Comparison of ENCODE assay signal across 10 cellular contexts in the genomic region with DNA sequence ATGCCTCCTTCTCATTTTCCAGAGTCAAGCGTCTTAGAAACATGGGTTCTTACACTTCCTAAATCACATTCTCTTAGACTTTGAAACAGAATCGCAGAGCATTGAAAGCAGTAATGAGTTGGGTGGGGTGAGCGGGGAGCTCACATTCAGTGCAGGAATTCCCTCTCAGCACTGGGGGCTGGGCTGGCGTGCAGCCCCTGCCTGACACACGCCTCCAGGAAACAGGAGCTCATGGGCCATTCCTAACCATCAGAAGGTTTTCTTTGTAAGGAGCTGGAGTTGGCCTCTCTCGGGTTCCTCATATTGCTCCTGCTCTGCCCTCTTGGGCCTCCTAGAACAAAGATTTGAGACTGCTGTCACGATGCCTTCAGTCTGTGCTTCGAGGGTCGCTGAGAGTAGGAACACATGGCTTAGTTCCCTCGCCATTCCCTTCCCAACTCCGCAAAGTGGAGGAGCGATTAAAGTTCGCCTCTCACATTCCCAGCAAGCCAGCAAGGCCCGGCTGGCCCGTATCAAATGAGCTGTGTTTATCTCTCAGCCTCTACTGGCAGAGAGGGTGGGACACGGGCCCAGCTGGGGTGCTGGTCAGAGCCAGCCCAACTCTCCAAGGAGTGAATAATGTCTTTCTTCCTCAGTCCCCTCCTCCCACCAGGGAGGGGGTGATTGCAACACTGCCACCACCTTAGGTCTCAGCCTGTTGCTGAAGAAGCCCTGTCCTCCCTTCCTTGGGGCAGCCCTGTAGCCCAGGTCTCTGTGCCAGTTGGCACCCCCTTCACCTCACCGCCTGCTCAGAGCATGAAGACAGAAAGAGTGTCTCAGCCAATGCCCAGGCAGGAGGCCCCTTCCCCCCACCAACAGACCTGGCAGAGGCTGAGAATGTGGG. TPM values are rescaled to one million over a fixed set of nuclear protein-coding genes. Genes with fewer than 3 reads are reported as not detected.
DNase-seq lines count a peak whose midpoint lies in the region; ATAC-seq and TF ChIP-seq lines count a peak whose summit lies in the region.
"Had no signal": no experiment of that assay in that cellular context is flagged by ENCODE, and none has a peak within 500 bp of the region (broad histone marks: within the 10 kb centered on the region; RNA-seq: fewer than 3 reads in every experiment).

No MANE protein-coding gene starts in this region.

- no peak for TF ChIP-seq CTCF in choroid plexus epithelial cell (conservative IDR thresholded peaks at IDR 0.05; ENCODE audit: low read depth, low read length)

- ATAC-seq in HG03159 (IDR thresholded peaks at IDR 0.05; ENCODE audit: unreplicated experiment) = no peak
- no peak for ATAC-seq in activated CD4-positive, CD25-positive, alpha-beta regulatory T cell treated with anti-CD3 and anti-CD28 coated beads, Interleukin-2, amount 50 U/mL, for 24 hours

- in situ Hi-C loops in G401 (cut with HindIII; ENCODE audit: low sequenced_read_pairs) = no loop called here

- intact Hi-C loops in posterior vena cava (cut with DNase I) = loop anchor here (10.0 kb wide), 2 partner anchors 106 to 256 kb away; a partner anchor contains a TSS

- DNase-seq in G401 (ENCODE audit: low spot score) (peak; percentile 77), choroid plexus epithelial cell (ENCODE audit: low read depth) (peak; percentile 30), inferior parietal cortex (ENCODE audit: extremely low spot score) (peak; percentile 52), posterior vena cava (ENCODE audit: low spot score) (peak; percentile 89), NCI-H1694 (lab: John Stamatoyannopoulos, UW) (no peak), NCI-H226 (no peak)
- DNase-seq: NCI-H748 treated with DMSO at 0.1 percent for 48 hours, small intestine had no signal

- H3K4me3 ChIP-seq in choroid plexus epithelial cell (ENCODE audit: low read depth, low read length) = no peak overlapping the region

RNA-seq across cellular contexts. Expression of a gene that starts 10.4 kb away (rescaled TPM):
- not detected in 2 replicates for total RNA-seq in G401 (2014; rRNA removed; shearing (Covaris generic))
- 10 to 100 TPM; 10.6 to 31.9 TPM for total RNA-seq in posterior vena cava

RNA-seq across cellular contexts. Expression of a gene that starts 27.8 kb away (rescaled TPM):
- total RNA-seq in G401 (2014; rRNA removed; shearing (Covaris generic)) = 6.4 and 10.9 TPM in 2 replicates
- total RNA-seq in posterior vena cava = 10 to 100 TPM; 14.7 to 19.8 TPM

Comparison
In these comparisons a context has a peak if more than half of its experiments do, and no peak if none do; other contexts are left out.
1. DNase-seq: peak in G401 (single experiment), choroid plexus epithelial cell (single experiment), inferior parietal cortex (single experiment) and posterior vena cava (single experiment); none in NCI-H1694 (single experiment) and NCI-H226 (single experiment).
2. RNA of a gene that starts 10.4 kb away (total RNA-seq): 10.6 to 31.9 TPM in posterior vena cava; not detected in G401; every median in the first group is over 10 times any median in the second.